ENCODE assay signal across 1 cellular context in genomic region chr1:55200667-55201066, GRCh38.
TF ChIP-seq lines count a peak whose summit lies in the region.

No MANE protein-coding gene starts in this region.

TF ChIP-seq in GM12878, 131 proteins besides CTCF, POLR2A, EP300 and RAD21:
- TF ChIP-seq NFYA (IDR thresholded peaks at IDR 0.05; ENCODE audit: borderline replicate concordance, low read depth, low read length) (no peak), RAD51 (IDR thresholded peaks at IDR 0.05) (no peak), EGR1 (IDR thresholded peaks at IDR 0.05; ENCODE audit: borderline replicate concordance in 1 of 2, low read depth in 2 of 2, low read length in 2 of 2) (no peak), IRF3 (IDR thresholded peaks at IDR 0.05) (no peak), ATF2 (IDR thresholded peaks at IDR 0.05; ENCODE audit: low read length) (no peak), E4F1 (IDR thresholded peaks at IDR 0.05; ENCODE audit: borderline replicate concordance, partially characterized antibody) (no peak)
